Comparison of ENCODE assay signal across 9 cellular contexts in genomic region chr4:156972370-156972980, GRCh38. TPM values are rescaled to one million over a fixed set of nuclear protein-coding genes. Genes with fewer than 3 reads are reported as not detected.
DNase-seq lines count a peak whose midpoint lies in the region; ATAC-seq, FAIRE-seq and TF ChIP-seq lines count a peak whose summit lies in the region.
"Had no signal": no experiment of that assay in that cellular context is flagged by ENCODE, and none has a peak within 500 bp of the region (broad histone marks: within the 10 kb centered on the region; RNA-seq: fewer than 3 reads in every experiment).

No MANE protein-coding gene starts in this region.

- FAIRE-seq in TTC549 (lab: Jason Lieb, UNC), result peak; percentile 71

- intact Hi-C loops in psoas muscle (cut with DNase I), result loop anchor here in 1 of 2 donors (2.0 to 10.0 kb wide), 4 partner anchors 72 to 498 kb away; no protein-coding TSS in a partner anchor
- intact Hi-C loops in activated T-helper 2 cell treated with anti-CD3 and anti-CD28 coated beads, Interferon-gamma antibody, Interleukin-2, Interleukin-4, amounts not matched to agents 10 μg/mL and 5 μg/mL and 100 μg/mL, durations not matched to agents 14 hours and 24 hours and 36 hours (cut with micrococcal nuclease), result no loop called here

- no peaks in the 10 kb centered on the region for H3K36me3 ChIP-seq in right atrium auricular region
- no peaks in the 10 kb centered on the region for H3K36me3 ChIP-seq in psoas muscle (ENCODE audit: insufficient read depth in 1 of 2, low read depth in 1 of 2)

- H3K9me3 ChIP-seq in right atrium auricular region (no peaks in the 10 kb centered on the region), psoas muscle (no peaks in the 10 kb centered on the region)

- in situ Hi-C loops in GM13977 (cut with MboI; ENCODE audit: low pct_unique_long_range_greater_than_20kb, low sequenced_read_pairs, unreplicated experiment), result no loop called here

- H3K27me3 ChIP-seq in right atrium auricular region, result no peaks in the 10 kb centered on the region
- no peaks in the 10 kb centered on the region for H3K27me3 ChIP-seq in psoas muscle (ENCODE audit: insufficient read depth in 3 of 3, low read length in 2 of 3)

- H3K27ac ChIP-seq in right atrium auricular region (peak overlapping the region; percentile 88 to 90), psoas muscle (peak overlapping the region; percentile 89)

- H3K9me3 Mint-ChIP-seq in activated T-helper 2 cell treated with anti-CD3 and anti-CD28 coated beads, Interferon-gamma antibody, Interleukin-2, Interleukin-4, amounts not matched to agents 10 μg/mL and 5 μg/mL and 100 μg/mL, durations not matched to agents 14 hours and 24 hours and 36 hours, result no peaks in the 10 kb centered on the region

- H3K27ac Mint-ChIP-seq in activated T-helper 2 cell treated with anti-CD3 and anti-CD28 coated beads, Interferon-gamma antibody, Interleukin-2, Interleukin-4, amounts not matched to agents 10 μg/mL and 5 μg/mL and 100 μg/mL, durations not matched to agents 14 hours and 24 hours and 36 hours, result no peak overlapping the region

- no peak overlapping the region for H3K4me3 Mint-ChIP-seq in activated T-helper 2 cell treated with anti-CD3 and anti-CD28 coated beads, Interferon-gamma antibody, Interleukin-2, Interleukin-4, amounts not matched to agents 10 μg/mL and 5 μg/mL and 100 μg/mL, durations not matched to agents 14 hours and 24 hours and 36 hours (ENCODE audit: low read depth)

- H3K4me1 Mint-ChIP-seq in activated T-helper 2 cell treated with anti-CD3 and anti-CD28 coated beads, Interferon-gamma antibody, Interleukin-2, Interleukin-4, amounts not matched to agents 10 μg/mL and 5 μg/mL and 100 μg/mL, durations not matched to agents 14 hours and 24 hours and 36 hours (ENCODE audit: low read depth), result peaks cover 7% of the 10 kb centered on the region

- no peaks in the 10 kb centered on the region for H3K36me3 Mint-ChIP-seq in activated T-helper 2 cell treated with anti-CD3 and anti-CD28 coated beads, Interferon-gamma antibody, Interleukin-2, Interleukin-4, amounts not matched to agents 10 μg/mL and 5 μg/mL and 100 μg/mL, durations not matched to agents 14 hours and 24 hours and 36 hours (ENCODE audit: low read depth)

- TF ChIP-seq CTCF in GM13977 (IDR thresholded peaks at IDR 0.05; ENCODE audit: extremely low read depth, insufficient read depth, missing control alignments) (no peak), right atrium auricular region (IDR thresholded peaks at IDR 0.05) (no peak), psoas muscle (IDR thresholded peaks at IDR 0.05) (no peak)

- DNase-seq in GM13977 (ENCODE audit: low spot score) (peak; percentile 26), right atrium auricular region (ENCODE audit: low spot score) (no peak), psoas muscle (no peak), KG1 (lab: John Stamatoyannopoulos, UW) (no peak), NCI-H510A treated with DMSO at 0.1 percent for 48 hours (lab: John Stamatoyannopoulos, UW) (no peak), glomerular visceral epithelial cell (ENCODE audit: extremely low spot score) (no peak)
- DNase-seq in activated T-helper 2 cell treated with anti-CD3 and anti-CD28 coated beads, Interferon-gamma antibody, Interleukin-2, Interleukin-4, amounts not matched to agents 10 μg/mL and 5 μg/mL and 100 μg/mL, durations not matched to agents 14 hours and 24 hours and 36 hours (ENCODE audit: low spot score), result no peak

- H3K4me1 ChIP-seq in right atrium auricular region, result peaks cover 0 to 38% of the 10 kb centered on the region in 2 donors
- H3K4me1 ChIP-seq in psoas muscle, result peaks cover 16% of the 10 kb centered on the region

- ATAC-seq in psoas muscle, result no peak

- peak overlapping the region; percentile 68 to 80 for H3K4me3 ChIP-seq in right atrium auricular region
- peak overlapping the region; percentile 84 for H3K4me3 ChIP-seq in psoas muscle

- H3K27me3 Mint-ChIP-seq in activated T-helper 2 cell treated with anti-CD3 and anti-CD28 coated beads, Interferon-gamma antibody, Interleukin-2, Interleukin-4, amounts not matched to agents 10 μg/mL and 5 μg/mL and 100 μg/mL, durations not matched to agents 14 hours and 24 hours and 36 hours (ENCODE audit: low read depth), result peaks cover 41% of the 10 kb centered on the region

- 8 to 15% (median 11%) methylated on average over 8 of the region's 8 CpGs for WGBS in psoas muscle, 3 donors

RNA-seq across cellular contexts. Expression of gene PDGFC, which starts 0.9 kb away (rescaled TPM):
- total RNA-seq in right atrium auricular region, result 10 to 100 TPM; 17.0 to 17.1 TPM
- total RNA-seq in psoas muscle, result 10 to 100 TPM in 1 of 4 donors, 1 to 10 TPM in 3; 4.2 to 19.8 (median 6.7) TPM
- 1 to 10 TPM; 2.2 to 6.3 (median 2.5) TPM for polyA plus RNA-seq in psoas muscle
- total RNA-seq in activated T-helper 2 cell treated with anti-CD3 and anti-CD28 coated beads, Interferon-gamma antibody, Interleukin-2, Interleukin-4, amounts not matched to agents 10 μg/mL and 5 μg/mL and 100 μg/mL, durations not matched to agents 14 hours and 24 hours and 36 hours, result not detected in 2 replicates
- total RNA-seq: T-helper 1 cell treated with Interleukin-12 subunit alpha and Interleukin-12 subunit beta and Interleukin-4 antibody, amounts not matched to agents 30 ng/mL and 1 ng/mL, for 36 hours had no signal
